In the genomic region with DNA sequence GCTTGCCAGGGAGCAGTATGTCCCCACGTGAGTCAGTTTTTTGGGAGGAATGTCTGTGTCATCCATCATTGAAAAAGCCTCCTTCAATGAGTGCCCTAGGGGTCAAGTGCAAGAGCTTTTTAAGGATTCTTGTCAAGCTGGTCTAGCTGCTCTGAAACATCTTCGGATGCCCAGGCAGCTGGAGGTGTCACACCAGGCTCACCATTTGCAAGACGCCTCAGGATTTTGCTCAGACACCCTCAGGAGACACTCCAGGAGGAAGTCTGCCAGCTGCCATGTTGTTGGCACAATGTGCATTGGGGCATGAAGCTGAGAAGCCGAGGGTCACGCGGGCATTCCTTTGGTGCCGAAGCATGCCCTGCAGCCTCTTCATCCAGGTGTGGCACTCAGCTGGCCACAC, we compare ENCODE assay signal across 21 cellular contexts.
"Had no signal": no experiment of that assay in that cellular context is flagged by ENCODE, and none has a peak within 500 bp of the region (broad histone marks: within the 10 kb centered on the region; RNA-seq: fewer than 3 reads in every experiment).

No MANE protein-coding gene starts in this region.

- H3K27me3 Mint-ChIP-seq: stimulated activated memory B cell treated with anti-CD40 and anti-IgM and Interleukin-4, amounts not matched to agents 10 μg/mL and 1 μg/mL and 100 μg/mL, for 72 hours had no signal

- DNase-seq: cortex of kidney; effector memory CD8-positive, alpha-beta T cell; foreskin fibroblast; gastrocnemius medialis; head of caudate nucleus; mesendoderm; midbrain; naive thymus-derived CD4-positive, alpha-beta T cell; right cardiac atrium; spleen; stimulated activated CD4-positive, alpha-beta T cell treated with anti-CD3 and anti-CD28 coated beads, Interleukin-4, amount 100 ng/mL, for 4 hours; stimulated activated naive CD8-positive, alpha-beta T cell treated with anti-CD3 and anti-CD28 coated beads, Interleukin-15, Interleukin-2, amounts not matched to agents 100 U/mL and 50 U/mL, for 24 hours had no signal

- H3K9me3 ChIP-seq: gastrocnemius medialis, prostate gland, suprapubic skin had no signal

- H3K27ac Mint-ChIP-seq: effector memory CD8-positive, alpha-beta T cell; naive thymus-derived CD4-positive, alpha-beta T cell; nephron; neural progenitor cell; stimulated activated memory B cell treated with anti-CD40 and anti-IgM and Interleukin-4, amounts not matched to agents 10 μg/mL and 1 μg/mL and 100 μg/mL, for 72 hours; type B pancreatic cell had no signal

- H3K27me3 ChIP-seq: gastrocnemius medialis, neural progenitor cell, spleen, suprapubic skin had no signal

- H3K36me3 Mint-ChIP-seq: neural progenitor cell; stimulated activated memory B cell treated with anti-CD40 and anti-IgM and Interleukin-4, amounts not matched to agents 10 μg/mL and 1 μg/mL and 100 μg/mL, for 72 hours; type B pancreatic cell had no signal

- H3K27ac ChIP-seq: gastrocnemius medialis, neural progenitor cell, prostate gland, skin epidermis, spleen, suprapubic skin had no signal

- H3K4me1 Mint-ChIP-seq: nephron; neural progenitor cell; stimulated activated memory B cell treated with anti-CD40 and anti-IgM and Interleukin-4, amounts not matched to agents 10 μg/mL and 1 μg/mL and 100 μg/mL, for 72 hours had no signal

- H3K4me1 ChIP-seq: gastrocnemius medialis, neural progenitor cell, prostate gland, suprapubic skin had no signal

- H3K4me3 Mint-ChIP-seq: effector memory CD8-positive, alpha-beta T cell; naive thymus-derived CD4-positive, alpha-beta T cell; nephron; neural progenitor cell; stimulated activated memory B cell treated with anti-CD40 and anti-IgM and Interleukin-4, amounts not matched to agents 10 μg/mL and 1 μg/mL and 100 μg/mL, for 72 hours; type B pancreatic cell had no signal

- ATAC-seq: effector memory CD8-positive, alpha-beta T cell; gastrocnemius medialis; left lobe of liver; naive thymus-derived CD4-positive, alpha-beta T cell; right cardiac atrium; stimulated activated memory B cell treated with anti-CD40 and anti-IgM and Interleukin-4, amounts not matched to agents 10 μg/mL and 1 μg/mL and 100 μg/mL, for 72 hours; stimulated activated naive CD8-positive, alpha-beta T cell treated with anti-CD3 and anti-CD28 coated beads, Interleukin-15, Interleukin-2, amounts not matched to agents 100 U/mL and 50 U/mL, for 24 hours had no signal

- H3K9ac ChIP-seq: neural progenitor cell had no signal

- H3K36me3 ChIP-seq: gastrocnemius medialis, neural progenitor cell, prostate gland, spleen, suprapubic skin had no signal

- H2AFZ ChIP-seq: neural progenitor cell had no signal

- H3K4me3 ChIP-seq: gastrocnemius medialis, lung, neural progenitor cell, prostate gland, skin epidermis, spleen, suprapubic skin had no signal

- H3K4me2 ChIP-seq: neural progenitor cell had no signal
